8 cellular contexts compared by ENCODE assay signal in the genomic region with DNA sequence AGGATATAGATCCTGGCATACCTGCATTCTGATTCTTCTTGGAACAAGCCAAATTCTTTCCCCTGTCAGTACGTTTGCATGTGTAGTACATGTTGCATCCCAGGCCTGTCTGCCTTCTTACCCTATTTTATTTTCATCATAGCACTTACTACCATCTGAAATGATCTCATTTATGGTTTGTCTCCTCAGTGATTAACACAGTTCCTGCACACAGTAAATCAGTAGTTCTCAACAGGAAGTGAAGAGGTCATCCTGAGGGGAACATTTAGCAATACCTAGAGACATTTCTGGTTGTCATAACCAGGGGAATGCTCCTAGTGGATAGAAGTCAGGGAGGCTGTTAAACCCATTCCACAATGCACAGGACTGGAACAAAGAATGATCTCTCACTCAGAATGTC. TPM values are rescaled to one million over a fixed set of nuclear protein-coding genes. Genes with fewer than 3 reads are reported as not detected.
DNase-seq lines count a peak whose midpoint lies in the region; ATAC-seq and TF ChIP-seq lines count a peak whose summit lies in the region.
"Had no signal": no experiment of that assay in that cellular context is flagged by ENCODE, and none has a peak within 500 bp of the region (broad histone marks: within the 10 kb centered on the region; RNA-seq: fewer than 3 reads in every experiment).

No MANE protein-coding gene starts in this region.

- no peaks in the 10 kb centered on the region for H3K9me3 ChIP-seq in ovary

- no peaks in the 10 kb centered on the region for H3K4me1 ChIP-seq in ovary (ENCODE audit: insufficient read depth)

- intact Hi-C loops in sciatic nerve (cut with DNase I): no loop called here
- intact Hi-C loops in ovary (cut with DNase I): no loop called here

- H3K36me3 ChIP-seq in ovary: no peaks in the 10 kb centered on the region

- ATAC-seq in GM21619 (IDR thresholded peaks at IDR 0.05; ENCODE audit: unreplicated experiment): peak; percentile 61
- ATAC-seq in sciatic nerve: peak; percentile 48
- no peak for ATAC-seq in HG02870 (IDR thresholded peaks at IDR 0.05; ENCODE audit: unreplicated experiment)

- TF ChIP-seq EP300 in ovary (IDR thresholded peaks at IDR 0.05): no peak

- no peaks in the 10 kb centered on the region for H3K27me3 ChIP-seq in ovary

- H3K4me3 ChIP-seq in ovary: no peak overlapping the region

- TF ChIP-seq POLR2A in ovary (IDR thresholded peaks at IDR 0.05): no peak

- DNase-seq in NOMO-1 treated with dmso at 0.1 percent for 144 hours (lab: John Stamatoyannopoulos, UW; ENCODE audit: unreplicated experiment) (peak; percentile 18), fibroblast of peridontal ligament (ENCODE audit: extremely low read depth) (peak; percentile 36), sciatic nerve (ENCODE audit: low spot score) (no peak), ovary (no peak), SK-N-DZ (ENCODE audit: low spot score) (no peak)
- DNase-seq: SHP77 treated with DMSO at 0.1 percent for 48 hours had no signal

- no peak overlapping the region for H3K27ac ChIP-seq in ovary

- TF ChIP-seq CTCF in ovary (IDR thresholded peaks at IDR 0.05): no peak

- WGBS in ovary, 3 donors: 63 to 79% (median 79%) methylated on average over 1 of the region's 1 CpG

RNA-seq across cellular contexts. Expression of gene SLC26A4, which starts 38.2 kb away (rescaled TPM):
- total RNA-seq in sciatic nerve (3.2 TPM), ovary (1 to 10 TPM in 2 of 7 donors, under 1 TPM in 5; 0.11 to 1.3 (median 0.72) TPM)
- under 1 TPM; 0.33 to 0.62 TPM for polyA plus RNA-seq in ovary
- not detected in 2 replicates for polyA plus RNA-seq in SK-N-DZ (2014; cell fraction: cytosol; rRNA removed)
- not detected in 2 replicates for polyA plus RNA-seq in SK-N-DZ (2014; cell fraction: nucleus; rRNA removed)

RNA-seq across cellular contexts. Expression of gene BCAP29, which starts 42.4 kb away (rescaled TPM):
- 76.4 TPM for total RNA-seq in sciatic nerve
- total RNA-seq in ovary: 10 to 100 TPM; 33.9 to 70.9 (median 53.6) TPM
- polyA plus RNA-seq in ovary: 10 to 100 TPM; 30.0 to 42.5 TPM
- polyA plus RNA-seq in SK-N-DZ (2014; cell fraction: cytosol; rRNA removed): 23.7 and 23.8 TPM in 2 replicates
- 16.1 and 17.5 TPM in 2 replicates for polyA plus RNA-seq in SK-N-DZ (2014; cell fraction: nucleus; rRNA removed)

RNA-seq across cellular contexts. Expression of gene DUS4L, which starts 58.7 kb away (rescaled TPM):
- total RNA-seq in sciatic nerve (6.6 TPM), ovary (1 to 10 TPM; 4.4 to 8.1 (median 5.4) TPM)
- polyA plus RNA-seq in ovary: 1 to 10 TPM; 4.6 to 5.2 TPM
- polyA plus RNA-seq in SK-N-DZ (2014; cell fraction: cytosol; rRNA removed): 19.6 and 20.0 TPM in 2 replicates
- polyA plus RNA-seq in SK-N-DZ (2014; cell fraction: nucleus; rRNA removed): 20.9 and 28.7 TPM in 2 replicates

RNA-seq across cellular contexts. Expression of gene COG5, which starts 58.7 kb away (rescaled TPM):
- total RNA-seq in sciatic nerve (55.7 TPM), ovary (10 to 100 TPM; 32.7 to 49.7 (median 38.4) TPM)
- polyA plus RNA-seq in ovary: 10 to 100 TPM; 10.3 to 31.2 TPM
- polyA plus RNA-seq in SK-N-DZ (2014; cell fraction: cytosol; rRNA removed): 20.9 and 33.2 TPM in 2 replicates
- polyA plus RNA-seq in SK-N-DZ (2014; cell fraction: nucleus; rRNA removed): 17.4 and 18.2 TPM in 2 replicates

Comparison
In these comparisons a context has a peak if more than half of its experiments do, and no peak if none do; other contexts are left out.
1. DNase-seq: peak in NOMO-1 treated with dmso at 0.1 percent for 144 hours (single experiment) and fibroblast of peridontal ligament (single experiment); none in sciatic nerve (single experiment), ovary (0 of 5) and SK-N-DZ (single experiment).